Comparison of ENCODE assay signal across 24 cellular contexts in genomic region chr19:9861503-9861902, GRCh38.
"Had no signal": no experiment of that assay in that cellular context is flagged by ENCODE, and none has a peak within 500 bp of the region (broad histone marks: within the 10 kb centered on the region; RNA-seq: fewer than 3 reads in every experiment).

No MANE protein-coding gene starts in this region.

- DNase-seq: activated CD4-positive, alpha-beta memory T cell treated with anti-CD3 and anti-CD28 coated beads, Interleukin-2, amount 10 ng/mL, durations not matched to agents 7 days and 5 days; activated CD4-positive, alpha-beta T cell treated with anti-CD3 and anti-CD28 coated beads for 48 hours; activated CD4-positive, CD25-positive, alpha-beta regulatory T cell; activated CD8-positive, alpha-beta memory T cell treated with anti-CD3 and anti-CD28 coated beads, Interleukin-2, amount 10 ng/mL, durations not matched to agents 7 days and 5 days; activated effector memory CD4-positive, alpha-beta T cell treated with Interleukin-2 at 50 U/mL for 16 hours; activated naive CD4-positive, alpha-beta T cell treated with anti-CD3 and anti-CD28 coated beads for 36 hours; activated T-cell treated with anti-CD3 and anti-CD28 coated beads, Interleukin-2, amount 50 U/mL, for 48 hours; central memory CD4-positive, alpha-beta T cell; foreskin keratinocyte; heart left ventricle; left lung; lower lobe of right lung; mesenchymal stem cell; posterior cingulate gyrus; right cardiac atrium; stimulated activated CD4-positive, alpha-beta T cell treated with anti-CD3 and anti-CD28 coated beads, Interleukin-15, amount 100 ng/mL, for 24 hours; stimulated activated CD4-positive, alpha-beta T cell treated with anti-CD3 and anti-CD28 coated beads, Interleukin-2, amount 100 ng/mL, for 24 hours; stimulated activated naive CD8-positive, alpha-beta T cell treated with anti-CD3 and anti-CD28 coated beads, Interleukin-15, Interleukin-2, amounts not matched to agents 100 U/mL and 50 U/mL, for 24 hours; testis; transverse colon had no signal

- H3K4me3 ChIP-seq: breast epithelium, esophagus muscularis mucosa, heart left ventricle, left lung, lower lobe of right lung, testis, transverse colon had no signal

- H3K36me3 Mint-ChIP-seq: natural killer cell treated with Interleukin-12 subunit alpha and Interleukin-12 subunit beta and Interleukin-15 and Interleukin-18, amount 100 ng/mL, for 72 hours had no signal

- H3K36me3 ChIP-seq: breast epithelium, heart left ventricle, left lung, lower lobe of right lung, transverse colon had no signal

- H3K4me1 ChIP-seq: breast epithelium, esophagus muscularis mucosa, foreskin keratinocyte, lower lobe of right lung, testis, transverse colon had no signal

- H3K27me3 ChIP-seq: breast epithelium, esophagus muscularis mucosa, foreskin keratinocyte, left lung, testis, transverse colon had no signal

- H3K4me3 Mint-ChIP-seq: activated CD4-positive, alpha-beta memory T cell treated with anti-CD3 and anti-CD28 coated beads, Interleukin-2, amount 10 ng/mL, durations not matched to agents 7 days and 5 days; activated naive CD4-positive, alpha-beta T cell treated with anti-CD3 and anti-CD28 coated beads for 36 hours; dendritic cell treated with granulocyte-macrophage colony-stimulating factor and Interleukin-4, amounts not matched to agents 40 ng/mL and 50 ng/mL, for 4 days; natural killer cell treated with Interleukin-12 subunit alpha and Interleukin-12 subunit beta and Interleukin-15 and Interleukin-18, amount 100 ng/mL, for 72 hours had no signal

- H3K27ac Mint-ChIP-seq: activated naive CD4-positive, alpha-beta T cell treated with anti-CD3 and anti-CD28 coated beads for 36 hours; dendritic cell treated with granulocyte-macrophage colony-stimulating factor and Interleukin-4, amounts not matched to agents 40 ng/mL and 50 ng/mL, for 4 days had no signal

- ATAC-seq: activated CD8-positive, alpha-beta memory T cell treated with anti-CD3 and anti-CD28 coated beads, Interleukin-2, amount 10 ng/mL, durations not matched to agents 7 days and 5 days; foreskin keratinocyte; heart left ventricle; left lung; lower lobe of right lung; natural killer cell treated with Interleukin-12 subunit alpha and Interleukin-12 subunit beta and Interleukin-15 and Interleukin-18, amount 100 ng/mL, for 72 hours; right cardiac atrium; stimulated activated naive CD8-positive, alpha-beta T cell treated with anti-CD3 and anti-CD28 coated beads, Interleukin-15, Interleukin-2, amounts not matched to agents 100 U/mL and 50 U/mL, for 24 hours had no signal

- H3K27me3 Mint-ChIP-seq: activated CD4-positive, alpha-beta memory T cell treated with anti-CD3 and anti-CD28 coated beads, Interleukin-2, amount 10 ng/mL, durations not matched to agents 7 days and 5 days; activated CD8-positive, alpha-beta memory T cell treated with anti-CD3 and anti-CD28 coated beads, Interleukin-2, amount 10 ng/mL, durations not matched to agents 7 days and 5 days; natural killer cell treated with Interleukin-12 subunit alpha and Interleukin-12 subunit beta and Interleukin-15 and Interleukin-18, amount 100 ng/mL, for 72 hours had no signal

- H3K27ac ChIP-seq: breast epithelium, esophagus muscularis mucosa, foreskin keratinocyte, heart left ventricle, left lung, lower lobe of right lung, testis, transverse colon had no signal

- H3K9me3 ChIP-seq: breast epithelium, esophagus muscularis mucosa, heart left ventricle, left lung, lower lobe of right lung, testis, transverse colon had no signal

- H3K9me3 Mint-ChIP-seq: activated CD4-positive, alpha-beta memory T cell treated with anti-CD3 and anti-CD28 coated beads, Interleukin-2, amount 10 ng/mL, durations not matched to agents 7 days and 5 days; activated naive CD4-positive, alpha-beta T cell treated with anti-CD3 and anti-CD28 coated beads for 36 hours; dendritic cell treated with granulocyte-macrophage colony-stimulating factor and Interleukin-4, amounts not matched to agents 40 ng/mL and 50 ng/mL, for 4 days; natural killer cell treated with Interleukin-12 subunit alpha and Interleukin-12 subunit beta and Interleukin-15 and Interleukin-18, amount 100 ng/mL, for 72 hours had no signal
